21 cellular contexts compared by ENCODE assay signal in the genomic region with DNA sequence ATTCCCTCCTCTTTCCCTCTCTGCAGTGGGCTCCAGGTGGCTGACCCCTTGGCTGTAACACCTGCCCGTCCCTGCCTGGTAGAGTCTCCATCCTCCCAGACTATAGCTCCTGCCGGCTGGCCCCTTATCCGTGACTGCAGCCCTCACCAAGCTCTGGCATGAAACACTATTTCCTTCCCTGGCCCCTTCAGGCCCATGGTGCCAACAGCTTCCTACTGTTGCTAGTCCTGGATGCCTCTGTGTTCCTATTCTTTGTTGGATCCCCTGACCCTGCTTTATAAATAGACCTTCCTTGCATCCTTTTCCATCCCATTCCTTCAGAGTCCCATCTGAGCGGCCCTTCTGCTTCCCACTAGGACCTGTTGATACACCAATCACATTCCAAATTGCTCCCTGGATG.
DNase-seq lines count a peak whose midpoint lies in the region; ATAC-seq and TF ChIP-seq lines count a peak whose summit lies in the region.
"Had no signal": no experiment of that assay in that cellular context is flagged by ENCODE, and none has a peak within 500 bp of the region (broad histone marks: within the 10 kb centered on the region; RNA-seq: fewer than 3 reads in every experiment).

No MANE protein-coding gene starts in this region.

- no peak overlapping the region for H3K4me3 Mint-ChIP-seq in neural progenitor cell
- no peak overlapping the region for H3K4me3 Mint-ChIP-seq in activated CD4-positive, alpha-beta memory T cell treated with anti-CD3 and anti-CD28 coated beads for 36 hours
- H3K4me3 Mint-ChIP-seq: CD14-positive monocyte; CD4-positive, alpha-beta T cell; CD8-positive, alpha-beta memory T cell had no signal

- peak overlapping the region; percentile 34 for H2AFZ ChIP-seq in neural progenitor cell (replicated peaks)

- H3K79me2 ChIP-seq in neural progenitor cell (ENCODE audit: low read depth), result no peaks in the 10 kb centered on the region

- H3K9ac ChIP-seq in neural progenitor cell, result no peak overlapping the region
- H3K9ac ChIP-seq: BLaER1 treated with 17β-estradiol and CSF1 and Interleukin-3, amounts not matched to agents 10 nM and 100 nM had no signal

- H3K9me3 ChIP-seq in neural progenitor cell (ENCODE audit: low read depth), result no peaks in the 10 kb centered on the region
- H3K9me3 ChIP-seq: BE2C had no signal

- no peaks in the 10 kb centered on the region for H3K36me3 Mint-ChIP-seq in neural progenitor cell
- no peaks in the 10 kb centered on the region for H3K36me3 Mint-ChIP-seq in activated CD4-positive, alpha-beta memory T cell treated with anti-CD3 and anti-CD28 coated beads for 36 hours
- H3K36me3 Mint-ChIP-seq: CD14-positive monocyte had no signal

- no peak overlapping the region for H3K27ac ChIP-seq in neural progenitor cell
- H3K27ac ChIP-seq: 22Rv1; BLaER1 treated with 17β-estradiol and CSF1 and Interleukin-3, amounts not matched to agents 10 nM and 100 nM had no signal

- H3K4me1 Mint-ChIP-seq in neural progenitor cell, result peaks cover 31% of the 10 kb centered on the region
- H3K4me1 Mint-ChIP-seq in activated CD4-positive, alpha-beta memory T cell treated with anti-CD3 and anti-CD28 coated beads for 36 hours (ENCODE audit: low read depth), result no peaks in the 10 kb centered on the region
- H3K4me1 Mint-ChIP-seq: CD14-positive monocyte; CD8-positive, alpha-beta memory T cell had no signal

- H3K4me1 ChIP-seq in neural progenitor cell, result peaks cover 20% of the 10 kb centered on the region
- H3K4me1 ChIP-seq: BE2C; BLaER1 treated with 17β-estradiol and CSF1 and Interleukin-3, amounts not matched to agents 10 nM and 100 nM had no signal

- H3F3A ChIP-seq in neural progenitor cell (ENCODE audit: low read depth), result no peaks in the 10 kb centered on the region

- CTCF ChIA-PET in activated CD4-positive, alpha-beta memory T cell treated with anti-CD3 and anti-CD28 coated beads for 36 hours (lab: Charles Lee), result no interaction called here

- intact Hi-C loops in Right ventricle myocardium inferior (cut with DNase I) (no loop called here), cardiac septum (cut with DNase I) (no loop called here)
- intact Hi-C loops in activated CD4-positive, alpha-beta memory T cell treated with anti-CD3 and anti-CD28 coated beads for 36 hours (cut with micrococcal nuclease), result no loop called here

- DNase-seq in Right ventricle myocardium inferior (ENCODE audit: missing footprints), result no peak
- DNase-seq in cardiac septum (ENCODE audit: low spot score), result no peak
- peak; percentile 50 for DNase-seq in G401 (ENCODE audit: low spot score)
- DNase-seq in cerebellar cortex (ENCODE audit: low spot score), result peak; percentile 37
- no peak for DNase-seq in neural progenitor cell (ENCODE audit: low spot score)
- no peak for DNase-seq in NCI-H187 treated with DMSO at 0.1 percent for 48 hours (lab: John Stamatoyannopoulos, UW)
- no peak for DNase-seq in stimulated activated CD4-positive, alpha-beta T cell treated with anti-CD3 and anti-CD28 coated beads, Interleukin-2, amount 100 ng/mL, for 24 hours
- no peak for DNase-seq in activated CD4-positive, alpha-beta memory T cell treated with anti-CD3 and anti-CD28 coated beads for 36 hours
- DNase-seq: BE2C; CD4-positive, alpha-beta T cell; CD8-positive, alpha-beta memory T cell; DMS 273 treated with DMSO at 0.1 percent for 48 hours; DMS79; EL; GF-D8; GOT3; H7; HCEC 1CT had no signal

- peaks cover 7% of the 10 kb centered on the region for H3K9me3 Mint-ChIP-seq in neural progenitor cell
- H3K9me3 Mint-ChIP-seq in activated CD4-positive, alpha-beta memory T cell treated with anti-CD3 and anti-CD28 coated beads for 36 hours, result no peaks in the 10 kb centered on the region
- H3K9me3 Mint-ChIP-seq: CD4-positive, alpha-beta T cell; CD8-positive, alpha-beta memory T cell had no signal

- peaks cover 5% of the 10 kb centered on the region for H3K27me3 Mint-ChIP-seq in neural progenitor cell (ENCODE audit: insufficient read depth, low read depth)
- peaks cover 11% of the 10 kb centered on the region for H3K27me3 Mint-ChIP-seq in activated CD4-positive, alpha-beta memory T cell treated with anti-CD3 and anti-CD28 coated beads for 36 hours

- in situ Hi-C loops in G401 (cut with HindIII; ENCODE audit: low sequenced_read_pairs), result no loop called here

- no peaks in the 10 kb centered on the region for H4K20me1 ChIP-seq in neural progenitor cell (ENCODE audit: low read depth)
- H4K20me1 ChIP-seq: BLaER1 treated with 17β-estradiol and CSF1 and Interleukin-3, amounts not matched to agents 10 nM and 100 nM had no signal

- no peak overlapping the region for H3K4me3 ChIP-seq in neural progenitor cell
- H3K4me3 ChIP-seq: BLaER1 treated with 17β-estradiol and CSF1 and Interleukin-3, amounts not matched to agents 10 nM and 100 nM had no signal

- H3K27ac Mint-ChIP-seq in neural progenitor cell, result no peak overlapping the region
- H3K27ac Mint-ChIP-seq in activated CD4-positive, alpha-beta memory T cell treated with anti-CD3 and anti-CD28 coated beads for 36 hours, result no peak overlapping the region
- H3K27ac Mint-ChIP-seq: CD14-positive monocyte; CD4-positive, alpha-beta T cell; CD8-positive, alpha-beta memory T cell had no signal

- peak; percentile 31 for ATAC-seq in Right ventricle myocardium inferior

- POLR2A ChIA-PET in activated CD4-positive, alpha-beta memory T cell treated with anti-CD3 and anti-CD28 coated beads for 36 hours (lab: Charles Lee), result no interaction called here

- TF ChIP-seq CTCF in neural progenitor cell (IDR thresholded peaks at IDR 0.05), result no peak

- no peaks in the 10 kb centered on the region for H3K36me3 ChIP-seq in neural progenitor cell
- H3K36me3 ChIP-seq: BE2C; BLaER1 treated with 17β-estradiol and CSF1 and Interleukin-3, amounts not matched to agents 10 nM and 100 nM had no signal

- H3K27me3 ChIP-seq in neural progenitor cell, result no peaks in the 10 kb centered on the region
- H3K27me3 ChIP-seq: BE2C; BLaER1 treated with 17β-estradiol and CSF1 and Interleukin-3, amounts not matched to agents 10 nM and 100 nM had no signal

- no peak overlapping the region for H3K4me2 ChIP-seq in neural progenitor cell
- H3K4me2 ChIP-seq: BLaER1 treated with 17β-estradiol and CSF1 and Interleukin-3, amounts not matched to agents 10 nM and 100 nM had no signal

Comparison
In these comparisons a context has a peak if more than half of its experiments do, and no peak if none do; other contexts are left out.
1. DNase-seq: peak in G401 (single experiment) and cerebellar cortex (single experiment); none in Right ventricle myocardium inferior (single experiment), cardiac septum (single experiment), neural progenitor cell (single experiment), NCI-H187 treated with DMSO at 0.1 percent for 48 hours (single experiment), stimulated activated CD4-positive, alpha-beta T cell treated with anti-CD3 and anti-CD28 coated beads, Interleukin-2, amount 100 ng/mL, for 24 hours (0 of 2) and activated CD4-positive, alpha-beta memory T cell treated with anti-CD3 and anti-CD28 coated beads for 36 hours (single experiment).